ENCODE assay signal across 8 cellular contexts in genomic region chr17:60392042-60392844, GRCh38. TPM values are rescaled to one million over a fixed set of nuclear protein-coding genes. Genes with fewer than 3 reads are reported as not detected.
DNase-seq lines count a peak whose midpoint lies in the region; ATAC-seq and TF ChIP-seq lines count a peak whose summit lies in the region.

USP32 (minus strand) TSS chr17:60392133; CDS start chr17:60391939, 194 bp downstream.

- peak within 1 kb of the TSS; percentile 99 for H3K27ac Mint-ChIP-seq in activated CD4-positive, alpha-beta T cell treated with anti-CD3 and anti-CD28 coated beads for 36 hours

- DNase-seq in Ammon's horn (ENCODE audit: low spot score) (peak; percentile 96), NCI-H510A (lab: John Stamatoyannopoulos, UW) (peak; percentile 99), choroid plexus epithelial cell (ENCODE audit: low read depth) (peak; percentile 99), kidney tubule cell (ENCODE audit: low spot score) (peak; percentile 98)
- peak; percentile 99 for DNase-seq in activated CD4-positive, alpha-beta T cell treated with anti-CD3 and anti-CD28 coated beads for 36 hours
- DNase-seq in stimulated activated CD4-positive, alpha-beta T cell treated with anti-CD3 and anti-CD28 coated beads, Interleukin-1b, Interleukin-23, amount 100 ng/mL, for 24 hours (ENCODE audit: low read depth in 4 of 4, low spot score in 1 of 4) = peak; percentile 94 to 99 (median 98)

- H3K36me3 Mint-ChIP-seq in activated CD4-positive, alpha-beta T cell treated with anti-CD3 and anti-CD28 coated beads for 36 hours (ENCODE audit: low read depth) = no peaks in the 10 kb centered on the region

- H3K4me3 Mint-ChIP-seq in activated CD4-positive, alpha-beta T cell treated with anti-CD3 and anti-CD28 coated beads for 36 hours = peak within 1 kb of the TSS; percentile 77

- CTCF ChIA-PET in activated CD4-positive, alpha-beta T cell treated with anti-CD3 and anti-CD28 coated beads for 36 hours (lab: Charles Lee) = interaction anchor here (0.6 to 1.4 kb wide), 6 partner anchors 10 to 806 kb away, joined by 3 to 4 read pairs (median 3); no protein-coding TSS in a partner anchor

- TF ChIP-seq CTCF in choroid plexus epithelial cell (conservative IDR thresholded peaks at IDR 0.05; ENCODE audit: low read depth, low read length) = no peak

- POLR2A ChIA-PET in activated CD4-positive, alpha-beta T cell treated with anti-CD3 and anti-CD28 coated beads for 36 hours (lab: Charles Lee) = interaction anchor here (0.6 to 1.1 kb wide), 7 partner anchors 29 to 598 kb away, joined by 3 to 5 read pairs (median 4); partner anchors contain the start of genes BCAS3 and PPM1D

- H3K9me3 Mint-ChIP-seq in activated CD4-positive, alpha-beta T cell treated with anti-CD3 and anti-CD28 coated beads for 36 hours (ENCODE audit: low read depth) = no peaks in the 10 kb centered on the region

- H3K4me1 Mint-ChIP-seq in activated CD4-positive, alpha-beta T cell treated with anti-CD3 and anti-CD28 coated beads for 36 hours = peaks cover 41% of the 10 kb centered on the region

- intact Hi-C loops in activated CD4-positive, alpha-beta T cell treated with anti-CD3 and anti-CD28 coated beads for 36 hours (cut with DNase I, micrococcal nuclease) = loop anchor here (1.0 to 10.0 kb wide), 19 partner anchors 29 to 1875 kb away; partner anchors contain the start of genes PPM1D (in 2 of the 2), APPBP2 (in 1 of the 2), BCAS3 (in 1 of the 2) and CLTC (in 1 of the 2)

- peak within 1 kb of the TSS; percentile 93 for H3K4me3 ChIP-seq in choroid plexus epithelial cell (ENCODE audit: low read depth, low read length)

- ATAC-seq in GM19043 (IDR thresholded peaks at IDR 0.05; ENCODE audit: low read depth, unreplicated experiment) (peak; percentile 82), HG03378 (IDR thresholded peaks at IDR 0.05; ENCODE audit: unreplicated experiment) (peak; percentile 71)
- ATAC-seq in activated CD4-positive, alpha-beta T cell treated with anti-CD3 and anti-CD28 coated beads for 36 hours = peak; percentile 93

- no peaks in the 10 kb centered on the region for H3K27me3 Mint-ChIP-seq in activated CD4-positive, alpha-beta T cell treated with anti-CD3 and anti-CD28 coated beads for 36 hours

RNA-seq across cellular contexts. Expression of gene USP32, which starts in this region (rescaled TPM):
- 10 to 100 TPM; 32.3 to 33.1 TPM for total RNA-seq in activated CD4-positive, alpha-beta T cell treated with anti-CD3 and anti-CD28 coated beads for 36 hours

Comparison
In these comparisons a context has a peak if more than half of its experiments do, and no peak if none do; other contexts are left out.
1. Peak in every context shown above with its lines: DNase-seq, ATAC-seq and H3K4me3 ChIP-seq.